ENCODE assay signal across 9 cellular contexts in the genomic region with DNA sequence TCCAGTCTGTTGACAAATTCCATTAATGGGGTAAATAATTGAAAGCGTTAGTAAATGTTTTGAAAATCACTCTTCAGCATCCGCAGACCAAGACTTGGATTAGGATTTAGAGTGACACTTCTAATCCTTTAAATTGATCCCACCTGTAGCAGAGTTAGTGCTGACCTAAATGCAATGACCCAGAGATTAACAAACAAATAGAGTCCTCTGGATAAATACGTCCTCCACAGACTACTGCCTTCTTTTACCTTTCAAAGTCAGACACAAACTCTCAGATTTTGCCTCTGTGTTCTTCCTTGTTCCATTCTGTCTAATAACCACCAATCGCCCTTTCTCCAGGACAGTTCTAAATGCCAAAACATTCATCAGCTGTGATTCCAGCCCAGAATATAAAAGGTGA. TPM values are rescaled to one million over a fixed set of nuclear protein-coding genes. Genes with fewer than 3 reads are reported as not detected.
"Had no signal": no experiment of that assay in that cellular context is flagged by ENCODE, and none has a peak within 500 bp of the region (broad histone marks: within the 10 kb centered on the region; RNA-seq: fewer than 3 reads in every experiment).

Gene GUCY2F (minus strand): TSS at position 101 of the 400 bp plus-strand sequence. CDS start 6,150 bp downstream, outside the sequence.

- H3K4me3 Mint-ChIP-seq: GM23338, H9, IgD-negative memory B cell had no signal

- H3K4me2 ChIP-seq: GM23338 had no signal

- ATAC-seq: GM23338, HepG2 had no signal

- H3K27ac Mint-ChIP-seq: GM23338, H9 had no signal

- H3K9me3 Mint-ChIP-seq: GM23338, H9, IgD-negative memory B cell had no signal

- DNase-seq: H9, HCEC 1CT, KBM-7 had no signal

- FAIRE-seq: H1, H54, HepG2 had no signal

- H3K4me3 ChIP-seq: GM23338 had no signal

- H3K4me1 Mint-ChIP-seq: GM23338 had no signal

- H3K36me3 Mint-ChIP-seq: IgD-negative memory B cell had no signal

- H3K27ac ChIP-seq: HL-60 had no signal

RNA-seq across cellular contexts. Expression of gene GUCY2F, which starts in this region (rescaled TPM):
- polyA plus RNA-seq: IgD-negative memory B cell had no signal
